19 cellular contexts compared by ENCODE assay signal in genomic region chr1:165222580-165222979, GRCh38.
"Had no signal": no experiment of that assay in that cellular context is flagged by ENCODE, and none has a peak within 500 bp of the region (broad histone marks: within the 10 kb centered on the region; RNA-seq: fewer than 3 reads in every experiment).

No MANE protein-coding gene starts in this region.

- ATAC-seq: activated CD8-positive, alpha-beta memory T cell treated with anti-CD3 and anti-CD28 coated beads, Interleukin-2, amount 10 ng/mL, durations not matched to agents 7 days and 5 days; activated naive CD4-positive, alpha-beta T cell treated with anti-CD3 and anti-CD28 coated beads, Interleukin-2, amount 50 U/mL, for 72 hours; activated naive CD8-positive, alpha-beta T cell treated with anti-CD3 and anti-CD28 coated beads, Interleukin-2, amount 50 U/mL, for 24 hours; body of pancreas; T-helper 17 cell had no signal

- H3K36me3 Mint-ChIP-seq: activated CD8-positive, alpha-beta memory T cell treated with anti-CD3 and anti-CD28 coated beads, Interleukin-2, amount 10 ng/mL, durations not matched to agents 7 days and 5 days; activated naive CD4-positive, alpha-beta T cell treated with anti-CD3 and anti-CD28 coated beads, Interleukin-2, amount 50 U/mL, for 72 hours had no signal

- H3K4me1 ChIP-seq: ascending aorta, body of pancreas had no signal

- H3K27me3 ChIP-seq: ascending aorta, body of pancreas had no signal

- H3K27ac Mint-ChIP-seq: activated B cell treated with CpG ODN at 0.5 μM for 24 hours; activated CD4-positive, alpha-beta T cell treated with anti-CD3 and anti-CD28 coated beads, Interleukin-2, amount 10 ng/mL, durations not matched to agents 24 days and 14 days; activated CD8-positive, alpha-beta memory T cell treated with anti-CD3 and anti-CD28 coated beads, Interleukin-2, amount 10 ng/mL, durations not matched to agents 7 days and 5 days; activated naive CD4-positive, alpha-beta T cell treated with anti-CD3 and anti-CD28 coated beads, Interleukin-2, amount 50 U/mL, for 72 hours; activated naive CD8-positive, alpha-beta T cell treated with anti-CD3 and anti-CD28 coated beads, Interleukin-2, amount 50 U/mL, for 24 hours; activated T-cell treated with anti-CD3 and anti-CD28 coated beads, Interleukin-2, amount 50 U/mL, for 24 hours; T-helper 17 cell had no signal

- H3K36me3 ChIP-seq: ascending aorta had no signal

- H3K9me3 Mint-ChIP-seq: activated B cell treated with CpG ODN at 0.5 μM for 24 hours; activated CD4-positive, alpha-beta T cell treated with anti-CD3 and anti-CD28 coated beads, Interleukin-2, amount 10 ng/mL, durations not matched to agents 24 days and 14 days; activated naive CD4-positive, alpha-beta T cell treated with anti-CD3 and anti-CD28 coated beads, Interleukin-2, amount 50 U/mL, for 72 hours; activated naive CD8-positive, alpha-beta T cell treated with anti-CD3 and anti-CD28 coated beads, Interleukin-2, amount 50 U/mL, for 24 hours; activated T-cell treated with anti-CD3 and anti-CD28 coated beads, Interleukin-2, amount 50 U/mL, for 24 hours had no signal

- H3K27ac ChIP-seq: ascending aorta, body of pancreas had no signal

- H3K4me3 ChIP-seq: ascending aorta, body of pancreas had no signal

- H3K4me1 Mint-ChIP-seq: activated B cell treated with CpG ODN at 0.5 μM for 24 hours; activated CD4-positive, alpha-beta T cell treated with anti-CD3 and anti-CD28 coated beads, Interleukin-2, amount 10 ng/mL, durations not matched to agents 24 days and 14 days; activated CD8-positive, alpha-beta memory T cell treated with anti-CD3 and anti-CD28 coated beads, Interleukin-2, amount 10 ng/mL, durations not matched to agents 7 days and 5 days; activated naive CD8-positive, alpha-beta T cell treated with anti-CD3 and anti-CD28 coated beads, Interleukin-2, amount 50 U/mL, for 24 hours; central memory CD8-positive, alpha-beta T cell; T-helper 17 cell had no signal

- H3K4me3 Mint-ChIP-seq: activated B cell treated with CpG ODN at 0.5 μM for 24 hours; activated CD4-positive, alpha-beta T cell treated with anti-CD3 and anti-CD28 coated beads, Interleukin-2, amount 10 ng/mL, durations not matched to agents 24 days and 14 days; activated CD8-positive, alpha-beta memory T cell treated with anti-CD3 and anti-CD28 coated beads, Interleukin-2, amount 10 ng/mL, durations not matched to agents 7 days and 5 days; activated naive CD8-positive, alpha-beta T cell treated with anti-CD3 and anti-CD28 coated beads, Interleukin-2, amount 50 U/mL, for 24 hours; activated T-cell treated with anti-CD3 and anti-CD28 coated beads, Interleukin-2, amount 50 U/mL, for 24 hours; central memory CD8-positive, alpha-beta T cell; T-helper 17 cell had no signal

- H3K9me3 ChIP-seq: ascending aorta, body of pancreas had no signal

- DNase-seq: activated B cell treated with CpG ODN at 0.5 μM for 24 hours; activated CD4-positive, alpha-beta T cell treated with anti-CD3 and anti-CD28 coated beads for 1 hour; activated CD4-positive, alpha-beta T cell treated with anti-CD3 and anti-CD28 coated beads, Interleukin-2, amount 10 ng/mL, durations not matched to agents 24 days and 14 days; activated CD4-positive, alpha-beta T cell treated with anti-CD3 and anti-CD28 coated beads, Interleukin-2, amount 50 U/mL, for 48 hours; activated CD8-positive, alpha-beta memory T cell treated with anti-CD3 and anti-CD28 coated beads, Interleukin-2, amount 10 ng/mL, durations not matched to agents 7 days and 5 days; activated effector memory CD4-positive, alpha-beta T cell treated with anti-CD3 and anti-CD28 coated beads, Interleukin-2, amount 50 U/mL, for 16 hours; activated naive CD4-positive, alpha-beta T cell treated with Interleukin-2 at 50 U/mL for 16 hours; activated naive CD8-positive, alpha-beta T cell treated with anti-CD3 and anti-CD28 coated beads, Interleukin-2, amount 50 U/mL, for 24 hours; activated T-cell treated with anti-CD3 and anti-CD28 coated beads, Interleukin-2, amount 50 U/mL, for 24 hours; amniotic stem cell; body of pancreas; NCI-H1930; NCI-H774; SIG-M5; T-helper 17 cell; T-helper 9 cell had no signal
